8 cellular contexts compared by ENCODE assay signal in the genomic region with DNA sequence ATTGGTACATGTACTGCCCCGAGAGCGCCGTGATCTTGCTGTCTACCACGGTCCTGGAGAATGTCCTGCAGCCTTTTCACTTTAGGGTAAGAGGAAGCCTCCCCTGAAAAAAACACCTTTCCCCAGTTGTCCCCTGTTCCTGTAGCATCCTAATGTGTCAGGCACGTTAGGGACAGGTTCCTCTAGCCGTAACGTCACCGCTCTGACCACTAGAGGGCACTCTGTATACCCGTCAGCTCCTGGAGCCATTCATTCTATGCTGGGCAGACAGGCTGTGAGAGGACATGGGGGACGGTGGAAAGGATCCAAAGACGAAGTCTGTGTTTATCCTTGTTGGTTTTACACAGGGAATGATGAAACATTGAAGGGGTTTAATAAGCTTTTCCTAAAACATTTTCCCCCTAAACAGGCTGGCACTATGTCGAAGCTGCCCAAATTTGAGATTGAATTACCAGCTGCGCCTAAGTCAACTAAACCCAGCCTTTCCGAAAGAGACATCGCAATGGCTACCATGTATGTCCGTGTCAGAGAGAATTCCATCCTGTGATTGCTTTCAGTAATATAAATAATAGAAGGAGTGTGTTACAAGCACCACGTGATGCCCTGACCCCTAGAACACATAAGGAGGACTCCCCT. TPM values are rescaled to one million over a fixed set of nuclear protein-coding genes. Genes with fewer than 3 reads are reported as not detected.
DNase-seq lines count a peak whose midpoint lies in the region; ATAC-seq, FAIRE-seq and TF ChIP-seq lines count a peak whose summit lies in the region.

No MANE protein-coding gene starts in this region.

- H2AFZ ChIP-seq in mammary epithelial cell (ENCODE audit: low read depth, low read length): no peak overlapping the region

- peak; percentile 9 for FAIRE-seq in islet of Langerhans (lab: Jason Lieb, UNC)

- no peak overlapping the region for H3K4me3 ChIP-seq in mammary epithelial cell (replicated peaks in 1 of 3; ENCODE audit: insufficient read depth in 1 of 3, low read depth in 2 of 3, low read length in 3 of 3)

- H3K4me1 ChIP-seq in mammary epithelial cell (ENCODE audit: insufficient read depth, low read length): peaks cover 15% of the 10 kb centered on the region

- POLR2A ChIA-PET in WTC11 (lab: Charles Lee): no interaction called here

- H3K9me3 Mint-ChIP-seq in WTC11: no peaks in the 10 kb centered on the region

- no peaks in the 10 kb centered on the region for H3K27me3 Mint-ChIP-seq in WTC11 (ENCODE audit: low read depth)

- CTCF ChIA-PET in WTC11 (lab: Charles Lee) (interaction anchor here (0.6 to 2.8 kb wide), 12 partner anchors 10 to 717 kb away, joined by 3 to 17 read pairs (median 3); partner anchors contain the start of gene RMC1), mammary epithelial cell (lab: Charles Lee; ENCODE audit: low non-redundant PET) (interaction anchor here (0.7 kb wide), 1 partner anchor 17 kb away, joined by 3 read pairs; no protein-coding TSS in a partner anchor)

- H3K36me3 ChIP-seq in mammary epithelial cell (ENCODE audit: insufficient read depth, low read length): peaks cover 21% of the 10 kb centered on the region

- no peaks in the 10 kb centered on the region for H3K79me2 ChIP-seq in mammary epithelial cell (ENCODE audit: insufficient read depth, low read length)

- H3K9ac ChIP-seq in mammary epithelial cell (ENCODE audit: insufficient read depth, low read length): no peak overlapping the region

- H3K4me1 Mint-ChIP-seq in WTC11: no peaks in the 10 kb centered on the region

- peak; percentile 68 for ATAC-seq in HG03025 (IDR thresholded peaks at IDR 0.05; ENCODE audit: low FRiP score, unreplicated experiment)
- peak; percentile 99 for ATAC-seq in WTC11

- dilution Hi-C loops in mammary epithelial cell (cut with HindIII; ENCODE audit: low sequenced_read_pairs): no loop called here

- H3K9me3 ChIP-seq in mammary epithelial cell (replicated peaks; ENCODE audit: insufficient read depth, low read length): no peaks in the 10 kb centered on the region

- H4K20me1 ChIP-seq in mammary epithelial cell (ENCODE audit: insufficient read depth, low read length): no peaks in the 10 kb centered on the region

- peaks cover 39% of the 10 kb centered on the region for H3K36me3 Mint-ChIP-seq in WTC11

- no peak overlapping the region for H3K27ac ChIP-seq in mammary epithelial cell (ENCODE audit: insufficient read depth, low read depth, low read length)

- no peaks in the 10 kb centered on the region for H3K27me3 ChIP-seq in mammary epithelial cell (ENCODE audit: insufficient read depth, low read length)

- no peak overlapping the region for H3K27ac Mint-ChIP-seq in WTC11

- no peak overlapping the region for H3K4me3 Mint-ChIP-seq in WTC11

- in situ Hi-C loops in mammary epithelial cell (cut with MboI; ENCODE audit: low sequenced_read_pairs in 2 of 2): no loop called here

- BruUV-seq in mammary epithelial cell (replicated peaks; lab: Mats Ljungman, UMichigan): no TSS peak

- H3K4me2 ChIP-seq in mammary epithelial cell (ENCODE audit: insufficient read depth, low read depth, low read length): no peak overlapping the region

- intact Hi-C loops in mammary epithelial cell (cut with micrococcal nuclease): loop anchor here (1.0 to 5.0 kb wide), 3 partner anchors 71 to 296 kb away; no protein-coding TSS in a partner anchor

- TF ChIP-seq CTCF in WTC11 (IDR thresholded peaks at IDR 0.05): peak; percentile 71
- peak; percentile 90 to 97 for TF ChIP-seq CTCF in mammary epithelial cell (conservative IDR thresholded peaks at IDR 0.05 in 1 of 2, IDR thresholded peaks at IDR 0.05 in 1 of 2; ENCODE audit: extremely low read depth in 1 of 2, insufficient read depth in 1 of 2, low read depth in 1 of 2, low read length in 2 of 2)

- WGBS in mammary epithelial cell (ENCODE audit: low coverage, missing lambda C conversion rate): 49% methylated on average over 17 of the region's 17 CpGs

- DNase-seq in activated gamma-delta T cell treated with Interleukin-2 at 50 U/mL for 16 hours (peak; percentile 76), activated gamma-delta T cell (lab: John Stamatoyannopoulos, UW) (no peak), NCI-H2171 treated with DMSO at 0.1 percent for 48 hours (lab: John Stamatoyannopoulos, UW) (peak; percentile 73), WTC11 (ENCODE audit: low spot score) (peak; percentile 85), mammary epithelial cell (peak; percentile 62)
- peak; percentile 52 to 71 for DNase-seq in stimulated activated CD4-positive, alpha-beta T cell treated with anti-CD3 and anti-CD28 coated beads, Interleukin-1b, Interleukin-23, amount 100 ng/mL, for 4 hours (ENCODE audit: low read depth in 2 of 2)

TF ChIP-seq in WTC11, 78 proteins besides CTCF, POLR2A, EP300 and RAD21 (continues in another document):
- TF ChIP-seq MYBL2 (CRISPR knock-in tag; IDR thresholded peaks at IDR 0.05) (no peak), JUN (CRISPR knock-in tag; IDR thresholded peaks at IDR 0.05) (no peak), SP1 (CRISPR knock-in tag; conservative IDR thresholded peaks at IDR 0.05) (no peak), NFE2L1 (CRISPR knock-in tag; IDR thresholded peaks at IDR 0.05) (no peak), ATF3 (CRISPR knock-in tag; conservative IDR thresholded peaks at IDR 0.05) (no peak), ZBTB43 (CRISPR knock-in tag; IDR thresholded peaks at IDR 0.05) (no peak), FOXJ3 (CRISPR knock-in tag; IDR thresholded peaks at IDR 0.05; ENCODE audit: borderline replicate concordance) (no peak), ZNF671 (CRISPR knock-in tag; IDR thresholded peaks at IDR 0.05) (no peak), RORB (CRISPR knock-in tag; IDR thresholded peaks at IDR 0.05) (no peak), MLX (CRISPR knock-in tag; IDR thresholded peaks at IDR 0.05) (no peak)
- TF ChIP-seq, protein P1, sequence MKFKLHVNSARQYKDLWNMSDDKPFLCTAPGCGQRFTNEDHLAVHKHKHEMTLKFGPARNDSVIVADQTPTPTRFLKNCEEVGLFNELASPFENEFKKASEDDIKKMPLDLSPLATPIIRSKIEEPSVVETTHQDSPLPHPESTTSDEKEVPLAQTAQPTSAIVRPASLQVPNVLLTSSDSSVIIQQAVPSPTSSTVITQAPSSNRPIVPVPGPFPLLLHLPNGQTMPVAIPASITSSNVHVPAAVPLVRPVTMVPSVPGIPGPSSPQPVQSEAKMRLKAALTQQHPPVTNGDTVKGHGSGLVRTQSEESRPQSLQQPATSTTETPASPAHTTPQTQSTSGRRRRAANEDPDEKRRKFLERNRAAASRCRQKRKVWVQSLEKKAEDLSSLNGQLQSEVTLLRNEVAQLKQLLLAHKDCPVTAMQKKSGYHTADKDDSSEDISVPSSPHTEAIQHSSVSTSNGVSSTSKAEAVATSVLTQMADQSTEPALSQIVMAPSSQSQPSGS (CRISPR knock-in tag; IDR thresholded peaks at IDR 0.05; ENCODE audit: borderline replicate concordance, low read depth): no peak
- TF ChIP-seq, protein P2, sequence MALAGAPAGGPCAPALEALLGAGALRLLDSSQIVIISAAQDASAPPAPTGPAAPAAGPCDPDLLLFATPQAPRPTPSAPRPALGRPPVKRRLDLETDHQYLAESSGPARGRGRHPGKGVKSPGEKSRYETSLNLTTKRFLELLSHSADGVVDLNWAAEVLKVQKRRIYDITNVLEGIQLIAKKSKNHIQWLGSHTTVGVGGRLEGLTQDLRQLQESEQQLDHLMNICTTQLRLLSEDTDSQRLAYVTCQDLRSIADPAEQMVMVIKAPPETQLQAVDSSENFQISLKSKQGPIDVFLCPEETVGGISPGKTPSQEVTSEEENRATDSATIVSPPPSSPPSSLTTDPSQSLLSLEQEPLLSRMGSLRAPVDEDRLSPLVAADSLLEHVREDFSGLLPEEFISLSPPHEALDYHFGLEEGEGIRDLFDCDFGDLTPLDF (CRISPR knock-in tag; IDR thresholded peaks at IDR 0.05): no peak
- TF ChIP-seq, protein P3, sequence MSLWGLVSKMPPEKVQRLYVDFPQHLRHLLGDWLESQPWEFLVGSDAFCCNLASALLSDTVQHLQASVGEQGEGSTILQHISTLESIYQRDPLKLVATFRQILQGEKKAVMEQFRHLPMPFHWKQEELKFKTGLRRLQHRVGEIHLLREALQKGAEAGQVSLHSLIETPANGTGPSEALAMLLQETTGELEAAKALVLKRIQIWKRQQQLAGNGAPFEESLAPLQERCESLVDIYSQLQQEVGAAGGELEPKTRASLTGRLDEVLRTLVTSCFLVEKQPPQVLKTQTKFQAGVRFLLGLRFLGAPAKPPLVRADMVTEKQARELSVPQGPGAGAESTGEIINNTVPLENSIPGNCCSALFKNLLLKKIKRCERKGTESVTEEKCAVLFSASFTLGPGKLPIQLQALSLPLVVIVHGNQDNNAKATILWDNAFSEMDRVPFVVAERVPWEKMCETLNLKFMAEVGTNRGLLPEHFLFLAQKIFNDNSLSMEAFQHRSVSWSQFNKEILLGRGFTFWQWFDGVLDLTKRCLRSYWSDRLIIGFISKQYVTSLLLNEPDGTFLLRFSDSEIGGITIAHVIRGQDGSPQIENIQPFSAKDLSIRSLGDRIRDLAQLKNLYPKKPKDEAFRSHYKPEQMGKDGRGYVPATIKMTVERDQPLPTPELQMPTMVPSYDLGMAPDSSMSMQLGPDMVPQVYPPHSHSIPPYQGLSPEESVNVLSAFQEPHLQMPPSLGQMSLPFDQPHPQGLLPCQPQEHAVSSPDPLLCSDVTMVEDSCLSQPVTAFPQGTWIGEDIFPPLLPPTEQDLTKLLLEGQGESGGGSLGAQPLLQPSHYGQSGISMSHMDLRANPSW (CRISPR knock-in tag; conservative IDR thresholded peaks at IDR 0.05; ENCODE audit: low read depth): no peak

RNA-seq across cellular contexts. Expression of gene RMC1, which starts 12.7 kb away (rescaled TPM):
- total RNA-seq in WTC11 (2021): 15.6 to 17.1 TPM (median 17.0 TPM) in 3 replicates
- 10 to 100 TPM; 29.8 to 33.3 TPM for total RNA-seq in mammary epithelial cell
- 20.2 TPM for polyA plus RNA-seq in mammary epithelial cell
- polyA minus RNA-seq in mammary epithelial cell: 55.0 TPM
